9 cellular contexts compared by ENCODE assay signal in the genomic region with DNA sequence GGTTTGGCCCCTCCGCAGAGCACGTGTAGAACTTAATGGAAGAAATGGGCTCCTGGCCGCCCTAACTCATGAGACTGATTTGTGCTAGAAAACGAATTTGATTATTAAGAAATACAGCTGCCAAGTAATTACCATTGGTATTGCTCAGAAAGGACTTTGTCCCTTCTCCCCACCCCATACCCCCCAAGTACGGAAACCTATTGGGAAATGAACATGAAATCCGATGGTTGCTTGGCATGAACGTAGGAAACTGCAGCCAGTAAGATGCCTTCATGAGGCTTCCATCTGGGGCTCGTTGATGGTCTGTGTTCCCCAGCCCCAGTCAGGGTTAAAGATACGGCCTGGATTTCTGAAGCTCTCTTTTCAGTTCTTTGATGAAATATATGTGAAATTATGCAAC. TPM values are rescaled to one million over a fixed set of nuclear protein-coding genes. Genes with fewer than 3 reads are reported as not detected.
"Had no signal": no experiment of that assay in that cellular context is flagged by ENCODE, and none has a peak within 500 bp of the region (broad histone marks: within the 10 kb centered on the region; RNA-seq: fewer than 3 reads in every experiment).

No MANE protein-coding gene starts in this region.

- H3K4me3 ChIP-seq: GM12878 had no signal

- ATAC-seq: GM12878 had no signal

- FAIRE-seq: G401.6, GM12878, GM12891, GM12892, GM18507, GM19239 had no signal

- DNase-seq: GDM1, GF-D8 had no signal

RNA-seq across cellular contexts. Expression of gene UTS2, which starts 47.4 kb away (rescaled TPM):
- total RNA-seq: G401, GM12878 had no signal
- polyA plus RNA-seq: GM12878 had no signal
